Comparison of ENCODE assay signal across 19 cellular contexts in genomic region chr7:92888-93672, GRCh38.
"Had no signal": no experiment of that assay in that cellular context is flagged by ENCODE, and none has a peak within 500 bp of the region (broad histone marks: within the 10 kb centered on the region; RNA-seq: fewer than 3 reads in every experiment).

No MANE protein-coding gene starts in this region.

- DNase-seq: activated CD4-positive, alpha-beta T cell treated with anti-CD3 and anti-CD28 coated beads, Interleukin-2, amount 10 ng/mL, durations not matched to agents 24 days and 14 days; activated CD8-positive, alpha-beta T cell treated with anti-CD3 and anti-CD28 coated beads for 36 hours; heart left ventricle; left ventricle myocardium inferior; naive thymus-derived CD8-positive, alpha-beta T cell; ovary; right lobe of liver; stimulated activated CD4-positive, alpha-beta T cell treated with anti-CD3 and anti-CD28 coated beads, Interleukin-1b, Interleukin-23, amount 100 ng/mL, for 48 hours; substantia nigra; tibial artery had no signal

- H3K4me3 ChIP-seq: ascending aorta, heart left ventricle, left ventricle myocardium inferior, ovary, right lobe of liver, skin epidermis, tibial artery had no signal

- H3K4me1 Mint-ChIP-seq: central memory CD8-positive, alpha-beta T cell had no signal

- H3K36me3 ChIP-seq: ascending aorta, heart left ventricle, left ventricle myocardium inferior, neutrophil, ovary, right lobe of liver, tibial artery had no signal

- H3K9me3 ChIP-seq: neutrophil, ovary, right lobe of liver had no signal

- H3K27ac ChIP-seq: ascending aorta, heart left ventricle, left ventricle myocardium inferior, neutrophil, ovary, right lobe of liver, tibial artery had no signal

- H3K4me3 Mint-ChIP-seq: activated CD4-positive, alpha-beta T cell treated with anti-CD3 and anti-CD28 coated beads, Interleukin-2, amount 10 ng/mL, durations not matched to agents 24 days and 14 days; activated CD8-positive, alpha-beta T cell treated with anti-CD3 and anti-CD28 coated beads for 36 hours; activated T-helper 17 cell treated with anti-CD3 and anti-CD28 coated beads, Interleukin-2, amount 50 U/mL, for 72 hours; central memory CD8-positive, alpha-beta T cell; mesothelial cell of epicardium; naive thymus-derived CD8-positive, alpha-beta T cell; stimulated activated naive CD8-positive, alpha-beta T cell treated with anti-CD3 and anti-CD28 coated beads, Interleukin-15, Interleukin-2, amounts not matched to agents 100 ng/mL and 50 ng/mL, for 24 hours had no signal

- H3K4me1 ChIP-seq: right lobe of liver had no signal

- H3K27me3 ChIP-seq: ascending aorta, neutrophil, ovary, right lobe of liver, tibial artery had no signal

- ATAC-seq: activated CD4-positive, CD25-positive, alpha-beta regulatory T cell treated with anti-CD3 and anti-CD28 coated beads, Interleukin-2, amount 50 U/mL, for 24 hours; activated CD8-positive, alpha-beta T cell treated with anti-CD3 and anti-CD28 coated beads for 36 hours; activated naive CD4-positive, alpha-beta T cell treated with anti-CD3 and anti-CD28 coated beads, Interleukin-2, amount 50 U/mL, for 72 hours; activated T-helper 17 cell treated with anti-CD3 and anti-CD28 coated beads, Interleukin-2, amount 50 U/mL, for 72 hours; heart left ventricle; naive thymus-derived CD8-positive, alpha-beta T cell; right lobe of liver had no signal

- H3K36me3 Mint-ChIP-seq: mesothelial cell of epicardium had no signal

- H3K27ac Mint-ChIP-seq: activated CD4-positive, alpha-beta T cell treated with anti-CD3 and anti-CD28 coated beads, Interleukin-2, amount 10 ng/mL, durations not matched to agents 24 days and 14 days; activated CD8-positive, alpha-beta T cell treated with anti-CD3 and anti-CD28 coated beads for 36 hours; activated naive CD4-positive, alpha-beta T cell treated with anti-CD3 and anti-CD28 coated beads, Interleukin-2, amount 50 U/mL, for 72 hours; activated T-helper 17 cell treated with anti-CD3 and anti-CD28 coated beads, Interleukin-2, amount 50 U/mL, for 72 hours; mesothelial cell of epicardium; naive thymus-derived CD8-positive, alpha-beta T cell; stimulated activated naive CD8-positive, alpha-beta T cell treated with anti-CD3 and anti-CD28 coated beads, Interleukin-15, Interleukin-2, amounts not matched to agents 100 ng/mL and 50 ng/mL, for 24 hours had no signal

- H3K9me3 Mint-ChIP-seq: activated CD4-positive, alpha-beta T cell treated with anti-CD3 and anti-CD28 coated beads, Interleukin-2, amount 10 ng/mL, durations not matched to agents 24 days and 14 days had no signal
